In genomic region chr20:63667858-63668257, GRCh38 we compare ENCODE assay signal across 30 cellular contexts. TPM values are rescaled to one million over a fixed set of nuclear protein-coding genes. Genes with fewer than 3 reads are reported as not detected.
DNase-seq lines count a peak whose midpoint lies in the region; ATAC-seq, FAIRE-seq and TF ChIP-seq lines count a peak whose summit lies in the region.
"Had no signal": no experiment of that assay in that cellular context is flagged by ENCODE, and none has a peak within 500 bp of the region (broad histone marks: within the 10 kb centered on the region; RNA-seq: fewer than 3 reads in every experiment).

No MANE protein-coding gene starts in this region.

- H3K36me3 ChIP-seq in K562 (ENCODE audit: control insufficient read depth, insufficient read depth, low read length) = peaks cover 72% of the 10 kb centered on the region; the same call in 2 of the 3 replicates

- H3K27ac ChIP-seq in K562 (ENCODE audit: extremely low read depth, low read depth, low read length) = no peak overlapping the region
- H3K27ac ChIP-seq: BLaER1 had no signal

- ATAC-seq in stimulated activated naive CD8-positive, alpha-beta T cell treated with anti-CD3 and anti-CD28 coated beads, Interleukin-15, amount 100 ng/mL, for 72 hours = peak; percentile 28
- no peak for ATAC-seq in stimulated activated naive CD8-positive, alpha-beta T cell treated with anti-CD3 and anti-CD28 coated beads, Interleukin-15, Interleukin-2, amounts not matched to agents 100 U/mL and 50 U/mL, for 24 hours
- ATAC-seq in K562 (no peak), GM19455 (IDR thresholded peaks at IDR 0.05; ENCODE audit: unreplicated experiment) (no peak), SK-N-SH treated with all-trans-retinoic acid at 6 μM for 48 hours (no peak)
- ATAC-seq: GM12878 had no signal

- H2AFZ ChIP-seq in K562 (ENCODE audit: low read depth, low read length) = no peak overlapping the region

- no peak overlapping the region for H3K4me3 ChIP-seq in K562
- H3K4me3 ChIP-seq: BLaER1, GM12878 had no signal

- no TSS peak for BruUV-seq in K562 (replicated peaks; lab: Mats Ljungman, UMichigan)

- no peak for TF ChIP-seq CTCF in K562 (IDR thresholded peaks at IDR 0.05 in 2 of 3, conservative IDR thresholded peaks at IDR 0.05 in 1 of 3; ENCODE audit: insufficient read depth in 2 of 3, low read depth in 1 of 3, low read length in 3 of 3)
- no peak for TF ChIP-seq CTCF in glutamatergic neuron (IDR thresholded peaks at IDR 0.05; ENCODE audit: partially characterized antibody, unreplicated experiment)

- TF ChIP-seq RAD21 in K562 (CRISPR knock-in tag; conservative IDR thresholded peaks at IDR 0.05 in 1 of 2, IDR thresholded peaks at IDR 0.05 in 1 of 2) = no peak

- H3K27me3 ChIP-seq in K562 (ENCODE audit: control insufficient read depth in 2 of 2, insufficient read depth in 2 of 2, low read length in 2 of 2) = no peaks in the 10 kb centered on the region
- H3K27me3 ChIP-seq: BE2C, BLaER1 had no signal

- H3K36me3 Mint-ChIP-seq in glutamatergic neuron (ENCODE audit: unreplicated experiment) = peaks cover 10% of the 10 kb centered on the region

- no peak overlapping the region for H3K4me2 ChIP-seq in K562 (ENCODE audit: insufficient read depth, low read length)
- H3K4me2 ChIP-seq: BLaER1 had no signal

- no peaks in the 10 kb centered on the region for H4K20me1 ChIP-seq in K562 (replicated peaks; ENCODE audit: control insufficient read depth, insufficient read depth, low read length)
- H4K20me1 ChIP-seq: BLaER1 had no signal

- H3K4me1 Mint-ChIP-seq in stimulated activated naive CD8-positive, alpha-beta T cell treated with anti-CD3 and anti-CD28 coated beads, Interleukin-15, amount 100 ng/mL, for 72 hours = no peaks in the 10 kb centered on the region
- H3K4me1 Mint-ChIP-seq in glutamatergic neuron (ENCODE audit: low read depth, unreplicated experiment) = peaks cover 2% of the 10 kb centered on the region
- H3K4me1 Mint-ChIP-seq: CD14-positive monocyte; CD4-positive, CD25-positive, alpha-beta regulatory T cell; CD8-positive, alpha-beta memory T cell had no signal

- no peak for DNase-seq in stimulated activated naive CD8-positive, alpha-beta T cell treated with anti-CD3 and anti-CD28 coated beads, Interleukin-15, amount 100 ng/mL, for 72 hours
- DNase-seq in stimulated activated naive CD8-positive, alpha-beta T cell treated with anti-CD3 and anti-CD28 coated beads, Interleukin-15, Interleukin-2, amounts not matched to agents 100 U/mL and 50 U/mL, for 24 hours = no peak
- no peak for DNase-seq in K562 (ENCODE audit: extremely low read depth in 1 of 4, low spot score in 3 of 4)
- DNase-seq in glutamatergic neuron = no peak
- no peak for DNase-seq in activated CD4-positive, CD25-positive, alpha-beta regulatory T cell treated with anti-CD3 and anti-CD28 coated beads, Interleukin-2, amount 50 U/mL, for 72 hours
- DNase-seq: 8988T; ACHN; BE2C; C1 segment of cervical spinal cord; CD4-positive, alpha-beta memory T cell; CD4-positive, CD25-positive, alpha-beta regulatory T cell; CD8-positive, alpha-beta memory T cell; COR-L47; DMS 273 treated with DMSO at 0.1 percent for 48 hours; DMS153; DMS53; DMS79; DND-41; EL; GDM1 had no signal

- H3K9me3 ChIP-seq in K562 (replicated peaks; ENCODE audit: control insufficient read depth, insufficient read depth, low read depth, low read length) = no peaks in the 10 kb centered on the region
- H3K9me3 ChIP-seq: BE2C, BLaER1 had no signal

- peaks cover 3% of the 10 kb centered on the region for H3K9me1 ChIP-seq in K562 (ENCODE audit: control insufficient read depth, insufficient read depth, low read length)

- peaks cover 0 to 19% of the 10 kb centered on the region in 2 experiments; a peak in 1 of 5 replicates for H3K4me1 ChIP-seq in K562 (replicated peaks in 1 of 2; ENCODE audit: control insufficient read depth in 2 of 2, insufficient read depth in 2 of 2, low read length in 2 of 2)

- POLR2A ChIA-PET in K562 (lab: Yijun Ruan, JAX) = interaction anchor here (1.6 to 2.3 kb wide), 2 partner anchors 10 to 14 kb away, joined by 7 to 11 read pairs; partner anchors contain the start of gene RTEL1

- no peak for TF ChIP-seq EP300 in K562 (IDR thresholded peaks at IDR 0.05; ENCODE audit: low read length)

- no peak overlapping the region for H3K27ac Mint-ChIP-seq in stimulated activated naive CD8-positive, alpha-beta T cell treated with anti-CD3 and anti-CD28 coated beads, Interleukin-15, amount 100 ng/mL, for 72 hours
- peak overlapping the region; percentile 6 for H3K27ac Mint-ChIP-seq in glutamatergic neuron (ENCODE audit: unreplicated experiment)
- H3K27ac Mint-ChIP-seq: CD4-positive, CD25-positive, alpha-beta regulatory T cell had no signal

- CTCF ChIA-PET in K562 (lab: Yijun Ruan, JAX; ENCODE audit: low intra/inter-chr PET ratio) = no interaction called here

- no peak overlapping the region for H3K4me3 Mint-ChIP-seq in stimulated activated naive CD8-positive, alpha-beta T cell treated with anti-CD3 and anti-CD28 coated beads, Interleukin-15, amount 100 ng/mL, for 72 hours
- no peak overlapping the region for H3K4me3 Mint-ChIP-seq in glutamatergic neuron (ENCODE audit: unreplicated experiment)
- H3K4me3 Mint-ChIP-seq: CD14-positive monocyte; CD4-positive, alpha-beta memory T cell; CD8-positive, alpha-beta memory T cell had no signal

- TF ChIP-seq POLR2A in K562 (conservative IDR thresholded peaks at IDR 0.05) = no peak

- H3K27me3 Mint-ChIP-seq in stimulated activated naive CD8-positive, alpha-beta T cell treated with anti-CD3 and anti-CD28 coated beads, Interleukin-15, amount 100 ng/mL, for 72 hours = no peaks in the 10 kb centered on the region
- H3K27me3 Mint-ChIP-seq in glutamatergic neuron (ENCODE audit: unreplicated experiment) = peaks cover 3% of the 10 kb centered on the region
- H3K27me3 Mint-ChIP-seq: CD4-positive, alpha-beta memory T cell; CD4-positive, CD25-positive, alpha-beta regulatory T cell; CD8-positive, alpha-beta memory T cell had no signal

- no peak for FAIRE-seq in K562 (lab: Jason Lieb, UNC)
- FAIRE-seq: A204.1, GM12878, GM12892, GM18507 had no signal

- H3K9me3 Mint-ChIP-seq in stimulated activated naive CD8-positive, alpha-beta T cell treated with anti-CD3 and anti-CD28 coated beads, Interleukin-15, amount 100 ng/mL, for 72 hours = no peaks in the 10 kb centered on the region
- peaks cover 3% of the 10 kb centered on the region for H3K9me3 Mint-ChIP-seq in glutamatergic neuron (ENCODE audit: unreplicated experiment)
- H3K9me3 Mint-ChIP-seq: CD14-positive monocyte; CD4-positive, alpha-beta memory T cell; CD8-positive, alpha-beta memory T cell had no signal

- H3K9ac ChIP-seq in K562 (ENCODE audit: insufficient read depth in 1 of 2, low read depth in 2 of 2, low read length in 2 of 2) = no peak overlapping the region
- H3K9ac ChIP-seq: BLaER1 had no signal

- no peaks in the 10 kb centered on the region; the same call in 2 of the 3 replicates for H3K79me2 ChIP-seq in K562 (ENCODE audit: control insufficient read depth, insufficient read depth, low read length)

- WGBS in K562 (ENCODE audit: insufficient coverage, low coverage, missing lambda C conversion rate) = 96% methylated on average over 5 of the region's 16 CpGs

- in situ Hi-C loops in K562 (cut with MboI) = no loop called here

- intact Hi-C loops in K562 (cut with micrococcal nuclease) = no loop called here

RNA-seq across cellular contexts. Expression of gene RTEL1, which starts 9.7 kb away (rescaled TPM):
- 274 and 684 TPM in 2 replicates for total RNA-seq in K562 (2011; cell fraction: chromatin; rRNA removed; ENCODE audit: low replicate concordance)
- 188 TPM in 2 replicates for total RNA-seq in K562 (2011; cell fraction: nucleolus; rRNA removed)
- 175 and 176 TPM in 2 replicates for total RNA-seq in K562 (2011; cell fraction: nucleoplasm; rRNA removed)
- 27.7 and 32.0 TPM in 2 replicates for total RNA-seq in K562 (2014; rRNA removed)
- 11.3 and 12.0 TPM in 2 replicates for total RNA-seq in K562 (2014; rRNA removed; fragmentation: Illumina TruSeq; extraction: Trizol)
- total RNA-seq in K562 (2015; rRNA removed; fragmentation: Illumina TruSeq; extraction: Trizol) = 14.0 and 15.4 TPM in 2 replicates
- total RNA-seq in K562 (2021) = 53.1 and 61.0 TPM in 2 replicates
- polyA plus RNA-seq in K562 (2011; rRNA removed) = 25.2 and 34.3 TPM in 2 replicates
- polyA plus RNA-seq in K562 (2011; cell fraction: cytosol; rRNA removed) = 10.0 and 23.6 TPM in 2 replicates
- 238 and 368 TPM in 2 replicates for polyA plus RNA-seq in K562 (2011; cell fraction: nucleus; rRNA removed)
- polyA plus RNA-seq in K562 (2012) = 10.8 and 25.1 TPM in 2 replicates
- 17.9 and 20.1 TPM in 2 replicates for polyA plus RNA-seq in K562 (2014; fragmentation: Illumina TruSeq; extraction: Trizol)
- under 1 TPM; 0.36 to 0.45 TPM for polyA plus RNA-seq in K562 (2014; fragmentation: Nextera tagmentation; extraction: Ambion mirVana)
- 31.8 and 35.7 TPM in 2 replicates for polyA plus RNA-seq in K562 (2014; rRNA removed)
- 48.3 and 49.0 TPM in 2 replicates for polyA minus RNA-seq in K562 (2011; rRNA and poly(A)+ RNA removed)
- polyA minus RNA-seq in K562 (2011; cell fraction: cytosol; rRNA and poly(A)+ RNA removed) = 14.8 and 14.9 TPM in 2 replicates
- polyA minus RNA-seq in K562 (2011; cell fraction: nucleus; rRNA and poly(A)+ RNA removed) = 63.7 and 84.3 TPM in 2 replicates
- total RNA-seq in glutamatergic neuron (ENCODE audit: unreplicated experiment) = 36.3 TPM

RNA-seq across cellular contexts. Expression of gene STMN3, which starts 14.6 kb away (rescaled TPM):
- 14.9 and 42.3 TPM in 2 replicates for total RNA-seq in K562 (2011; cell fraction: chromatin; rRNA removed; ENCODE audit: low replicate concordance)
- 45.7 and 51.0 TPM in 2 replicates for total RNA-seq in K562 (2011; cell fraction: nucleolus; rRNA removed)
- total RNA-seq in K562 (2011; cell fraction: nucleoplasm; rRNA removed) = 22.8 and 23.8 TPM in 2 replicates
- total RNA-seq in K562 (2014; rRNA removed) = 65.6 and 79.2 TPM in 2 replicates
- total RNA-seq in K562 (2014; rRNA removed; fragmentation: Illumina TruSeq; extraction: Trizol) = 6.8 and 8.8 TPM in 2 replicates
- 29.4 and 29.9 TPM in 2 replicates for total RNA-seq in K562 (2015; rRNA removed; fragmentation: Illumina TruSeq; extraction: Trizol)
- 50.2 and 52.4 TPM in 2 replicates for total RNA-seq in K562 (2021)
- polyA plus RNA-seq in K562 (2011; rRNA removed) = 30.9 and 37.6 TPM in 2 replicates
- polyA plus RNA-seq in K562 (2011; cell fraction: cytosol; rRNA removed) = 51.3 and 126 TPM in 2 replicates
- 98.8 and 152 TPM in 2 replicates for polyA plus RNA-seq in K562 (2011; cell fraction: nucleus; rRNA removed)
- 20.9 and 32.0 TPM in 2 replicates for polyA plus RNA-seq in K562 (2012)
- 20.3 and 36.0 TPM in 2 replicates for polyA plus RNA-seq in K562 (2014; fragmentation: Illumina TruSeq; extraction: Trizol)
- polyA plus RNA-seq in K562 (2014; fragmentation: Nextera tagmentation; extraction: Ambion mirVana) = under 1 TPM; 0.70 to 0.85 TPM
- polyA plus RNA-seq in K562 (2014; rRNA removed) = 58.0 and 60.2 TPM in 2 replicates
- 4.9 and 7.8 TPM in 2 replicates for polyA minus RNA-seq in K562 (2011; rRNA and poly(A)+ RNA removed)
- polyA minus RNA-seq in K562 (2011; cell fraction: cytosol; rRNA and poly(A)+ RNA removed) = 17.1 and 19.4 TPM in 2 replicates
- polyA minus RNA-seq in K562 (2011; cell fraction: nucleus; rRNA and poly(A)+ RNA removed) = 7.1 and 9.2 TPM in 2 replicates
- total RNA-seq in glutamatergic neuron (ENCODE audit: unreplicated experiment) = 459 TPM

RNA-seq across cellular contexts. Expression of gene TNFRSF6B, which starts 28.6 kb away (rescaled TPM):
- total RNA-seq in K562 (2011; cell fraction: chromatin; rRNA removed; ENCODE audit: low replicate concordance) = not detected in 2 replicates
- 4.9 and 6.3 TPM in 2 replicates for total RNA-seq in K562 (2011; cell fraction: nucleolus; rRNA removed)
- not detected in 2 replicates for total RNA-seq in K562 (2011; cell fraction: nucleoplasm; rRNA removed)
- total RNA-seq in K562 (2014; rRNA removed) = 0.32 and 3.8 TPM in 2 replicates
- total RNA-seq in K562 (2014; rRNA removed; fragmentation: Illumina TruSeq; extraction: Trizol) = not detected in 2 replicates
- 0.19 TPM in 1 of 2 replicates, not detected in the other for total RNA-seq in K562 (2015; rRNA removed; fragmentation: Illumina TruSeq; extraction: Trizol)
- not detected in 2 replicates for total RNA-seq in K562 (2021)
- polyA plus RNA-seq in K562 (2011; rRNA removed) = 0.10 and 0.37 TPM in 2 replicates
- 1.1 and 5.8 TPM in 2 replicates for polyA plus RNA-seq in K562 (2011; cell fraction: cytosol; rRNA removed)
- 1.4 and 13.8 TPM in 2 replicates for polyA plus RNA-seq in K562 (2011; cell fraction: nucleus; rRNA removed)
- 0.87 and 1.3 TPM in 2 replicates for polyA plus RNA-seq in K562 (2012)
- not detected in 2 replicates for polyA plus RNA-seq in K562 (2014; fragmentation: Illumina TruSeq; extraction: Trizol)
- not detected for polyA plus RNA-seq in K562 (2014; fragmentation: Nextera tagmentation; extraction: Ambion mirVana)
- polyA plus RNA-seq in K562 (2014; rRNA removed) = 3.2 and 3.5 TPM in 2 replicates
- not detected in 2 replicates for polyA minus RNA-seq in K562 (2011; rRNA and poly(A)+ RNA removed)
- polyA minus RNA-seq in K562 (2011; cell fraction: cytosol; rRNA and poly(A)+ RNA removed) = not detected in 2 replicates
- polyA minus RNA-seq in K562 (2011; cell fraction: nucleus; rRNA and poly(A)+ RNA removed) = 1.2 TPM in 1 of 2 replicates, not detected in the other
- total RNA-seq in glutamatergic neuron (ENCODE audit: unreplicated experiment) = not detected
- total RNA-seq: A673; CD4-positive, alpha-beta memory T cell; CD4-positive, CD25-positive, alpha-beta regulatory T cell; CD8-positive, alpha-beta memory T cell; G401 had no signal
- polyA plus RNA-seq: CD14-positive monocyte; CD4-positive, alpha-beta memory T cell; CD4-positive, CD25-positive, alpha-beta regulatory T cell had no signal

RNA-seq across cellular contexts. Expression of gene ARFRP1, which starts 39.9 kb away (rescaled TPM):
- total RNA-seq in K562 (2011; cell fraction: chromatin; rRNA removed; ENCODE audit: low replicate concordance) = 98.6 and 222 TPM in 2 replicates
- total RNA-seq in K562 (2011; cell fraction: nucleolus; rRNA removed) = 116 and 124 TPM in 2 replicates
- total RNA-seq in K562 (2011; cell fraction: nucleoplasm; rRNA removed) = 75.6 and 81.5 TPM in 2 replicates
- total RNA-seq in K562 (2014; rRNA removed) = 64.3 and 74.1 TPM in 2 replicates
- total RNA-seq in K562 (2014; rRNA removed; fragmentation: Illumina TruSeq; extraction: Trizol) = 16.1 and 19.1 TPM in 2 replicates
- total RNA-seq in K562 (2015; rRNA removed; fragmentation: Illumina TruSeq; extraction: Trizol) = 37.3 and 37.7 TPM in 2 replicates
- total RNA-seq in K562 (2021) = 64.0 and 78.9 TPM in 2 replicates
- polyA plus RNA-seq in K562 (2011; rRNA removed) = 37.5 and 39.5 TPM in 2 replicates
- 52.0 and 57.8 TPM in 2 replicates for polyA plus RNA-seq in K562 (2011; cell fraction: cytosol; rRNA removed)
- 132 and 147 TPM in 2 replicates for polyA plus RNA-seq in K562 (2011; cell fraction: nucleus; rRNA removed)
- 44.1 and 48.2 TPM in 2 replicates for polyA plus RNA-seq in K562 (2012)
- polyA plus RNA-seq in K562 (2014; fragmentation: Illumina TruSeq; extraction: Trizol) = 20.0 and 36.3 TPM in 2 replicates
- 1 to 10 TPM; 2.2 to 6.0 TPM for polyA plus RNA-seq in K562 (2014; fragmentation: Nextera tagmentation; extraction: Ambion mirVana)
- polyA plus RNA-seq in K562 (2014; rRNA removed) = 66.9 and 70.5 TPM in 2 replicates
- polyA minus RNA-seq in K562 (2011; rRNA and poly(A)+ RNA removed) = 18.4 and 33.9 TPM in 2 replicates
- polyA minus RNA-seq in K562 (2011; cell fraction: cytosol; rRNA and poly(A)+ RNA removed) = 14.4 and 22.2 TPM in 2 replicates
- 46.2 and 62.4 TPM in 2 replicates for polyA minus RNA-seq in K562 (2011; cell fraction: nucleus; rRNA and poly(A)+ RNA removed)
- 51.9 TPM for total RNA-seq in glutamatergic neuron (ENCODE audit: unreplicated experiment)

RNA-seq across cellular contexts. Expression of gene ZGPAT, which starts 40.0 kb away (rescaled TPM):
- 20.3 and 73.7 TPM in 2 replicates for total RNA-seq in K562 (2011; cell fraction: chromatin; rRNA removed; ENCODE audit: low replicate concordance)
- 43.4 and 48.4 TPM in 2 replicates for total RNA-seq in K562 (2011; cell fraction: nucleolus; rRNA removed)
- total RNA-seq in K562 (2011; cell fraction: nucleoplasm; rRNA removed) = 35.6 and 47.3 TPM in 2 replicates
- 19.4 and 26.6 TPM in 2 replicates for total RNA-seq in K562 (2014; rRNA removed)
- total RNA-seq in K562 (2014; rRNA removed; fragmentation: Illumina TruSeq; extraction: Trizol) = 2.2 and 2.4 TPM in 2 replicates
- 7.9 and 8.4 TPM in 2 replicates for total RNA-seq in K562 (2015; rRNA removed; fragmentation: Illumina TruSeq; extraction: Trizol)
- 22.5 and 25.4 TPM in 2 replicates for total RNA-seq in K562 (2021)
- polyA plus RNA-seq in K562 (2011; rRNA removed) = 7.4 and 10.7 TPM in 2 replicates
- polyA plus RNA-seq in K562 (2011; cell fraction: cytosol; rRNA removed) = 6.2 and 15.4 TPM in 2 replicates
- 40.8 and 67.3 TPM in 2 replicates for polyA plus RNA-seq in K562 (2011; cell fraction: nucleus; rRNA removed)
- polyA plus RNA-seq in K562 (2012) = 14.8 and 18.0 TPM in 2 replicates
- 5.6 and 10.9 TPM in 2 replicates for polyA plus RNA-seq in K562 (2014; fragmentation: Illumina TruSeq; extraction: Trizol)
- under 1 TPM; 0.14 to 0.21 TPM for polyA plus RNA-seq in K562 (2014; fragmentation: Nextera tagmentation; extraction: Ambion mirVana)
- 24.1 and 27.7 TPM in 2 replicates for polyA plus RNA-seq in K562 (2014; rRNA removed)
- polyA minus RNA-seq in K562 (2011; rRNA and poly(A)+ RNA removed) = 2.7 and 4.6 TPM in 2 replicates
- polyA minus RNA-seq in K562 (2011; cell fraction: cytosol; rRNA and poly(A)+ RNA removed) = 11.6 and 12.8 TPM in 2 replicates
- polyA minus RNA-seq in K562 (2011; cell fraction: nucleus; rRNA and poly(A)+ RNA removed) = 9.8 and 11.2 TPM in 2 replicates
- 41.5 TPM for total RNA-seq in glutamatergic neuron (ENCODE audit: unreplicated experiment)
